8 cellular contexts compared by ENCODE assay signal in the genomic region with DNA sequence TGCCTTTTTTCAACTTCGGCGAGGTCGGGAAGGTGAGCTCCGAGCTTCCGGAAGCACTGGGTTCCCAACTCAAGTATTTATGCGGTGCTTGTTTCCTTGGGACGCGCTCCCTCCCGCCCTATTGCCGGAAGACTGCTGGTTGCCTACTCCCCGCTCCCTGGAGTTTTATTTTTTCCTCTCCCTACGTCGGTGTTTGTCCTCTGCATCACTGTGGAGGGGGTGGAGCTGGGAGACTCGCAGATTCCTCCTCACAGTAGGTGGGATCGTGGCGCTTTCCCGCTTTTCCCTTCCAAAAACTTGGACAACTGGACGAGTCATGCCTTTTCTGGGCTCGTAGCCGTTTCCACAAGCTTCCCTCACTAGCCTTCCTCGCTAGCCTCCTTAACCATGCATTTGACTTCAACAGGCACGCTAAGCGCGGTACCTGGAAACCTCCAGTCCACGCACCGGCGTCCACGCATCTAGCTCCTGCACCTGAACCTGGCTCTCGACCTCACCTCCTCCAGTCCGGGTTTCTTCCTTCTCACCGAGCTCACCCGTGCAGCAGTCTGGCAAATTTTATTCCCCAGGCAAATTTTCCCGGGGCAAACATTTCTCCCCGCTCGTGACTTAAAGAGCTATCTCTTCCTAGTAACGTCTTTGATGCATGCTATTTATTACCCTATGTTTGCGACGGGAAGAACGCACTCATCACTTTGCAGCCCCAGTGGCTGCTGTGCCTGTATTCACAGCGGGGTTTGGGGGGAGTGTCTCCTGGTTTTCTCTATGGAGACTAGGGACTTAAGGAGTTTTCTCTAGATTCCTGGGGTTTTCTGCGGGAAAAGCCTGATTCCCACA. TPM values are rescaled to one million over a fixed set of nuclear protein-coding genes. Genes with fewer than 3 reads are reported as not detected.
DNase-seq lines count a peak whose midpoint lies in the region.

A gene (minus strand): TSS at position 141 of the 837 bp plus-strand sequence. CDS start 365 bp downstream, outside the sequence.

- H3K27me3 ChIP-seq in endocrine pancreas (ENCODE audit: control insufficient read depth, insufficient read depth, low read length) (peaks cover 18% of the 10 kb centered on the region), mucosa of stomach (ENCODE audit: control insufficient read depth, insufficient read depth, low read length) (peaks cover 57% of the 10 kb centered on the region)

- H3K9ac ChIP-seq in endocrine pancreas (ENCODE audit: control insufficient read depth, insufficient read depth, low read length) = peak within 1 kb of the TSS; percentile 12
- H3K9ac ChIP-seq in mucosa of stomach (ENCODE audit: low read length) = peak within 1 kb of the TSS; percentile 6

- H3K36me3 ChIP-seq in endocrine pancreas (ENCODE audit: control insufficient read depth, insufficient read depth, low read length) = no peaks in the 10 kb centered on the region
- H3K36me3 ChIP-seq in mucosa of stomach (ENCODE audit: control insufficient read depth, insufficient read depth, low read length) = no peaks in the 10 kb centered on the region

- no peaks in the 10 kb centered on the region for H3K4me1 ChIP-seq in endocrine pancreas (ENCODE audit: control insufficient read depth, insufficient read depth, low read length)
- H3K4me1 ChIP-seq in mucosa of stomach (ENCODE audit: control insufficient read depth, insufficient read depth, low read length) = peaks cover 22% of the 10 kb centered on the region

- DNase-seq in EL (peak; percentile 6), NCI-H526 treated with DMSO at 0.1 percent for 48 hours (lab: John Stamatoyannopoulos, UW) (peak; percentile 15), superior temporal gyrus (ENCODE audit: extremely low spot score) (no peak), cerebellum (ENCODE audit: low spot score) (no peak), LoVo (ENCODE audit: low spot score) (no peak), NCI-H1694 (lab: John Stamatoyannopoulos, UW) (no peak)

- H3K4me3 ChIP-seq in endocrine pancreas (ENCODE audit: control insufficient read depth, insufficient read depth, low read length) (peak within 1 kb of the TSS; percentile 44), mucosa of stomach (ENCODE audit: low read length) (peak within 1 kb of the TSS; percentile 34)

- H3K9me3 ChIP-seq in endocrine pancreas (ENCODE audit: control insufficient read depth, low read length) (no peaks in the 10 kb centered on the region), mucosa of stomach (ENCODE audit: control insufficient read depth, low read length) (no peaks in the 10 kb centered on the region)

RNA-seq across cellular contexts. Expression of the gene that starts here (rescaled TPM):
- total RNA-seq in cerebellum = 1.9 TPM

Comparison
In these comparisons a context has a peak if more than half of its experiments do, and no peak if none do; other contexts are left out.
1. DNase-seq: peak in EL (single experiment) and NCI-H526 treated with DMSO at 0.1 percent for 48 hours (single experiment); none in superior temporal gyrus (single experiment), cerebellum (single experiment), LoVo (single experiment) and NCI-H1694 (single experiment).